25 cellular contexts compared by ENCODE assay signal in the genomic region with DNA sequence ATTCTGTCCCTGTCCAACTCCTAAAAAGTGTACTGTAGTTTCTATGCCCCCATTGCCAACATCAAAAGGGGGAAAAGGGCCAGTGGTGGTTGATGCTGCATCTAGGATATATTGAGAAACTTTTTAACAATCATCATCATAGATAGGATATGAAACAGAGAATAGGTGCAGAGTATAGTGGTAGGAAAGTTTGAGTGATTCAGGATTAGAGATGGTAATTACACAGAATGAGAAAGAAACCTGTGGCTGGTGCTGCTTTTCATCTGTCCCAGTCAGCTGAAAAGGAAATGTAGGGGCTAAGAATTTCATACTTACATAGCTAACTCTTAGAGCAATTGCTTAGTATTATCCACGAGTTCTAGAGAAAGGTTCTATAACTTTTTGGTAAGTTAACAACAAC.
A peak's percentile ranks its signal among the peaks of the same experiment; 100 is the strongest.
DNase-seq lines count a peak whose midpoint lies in the region; ATAC-seq and TF ChIP-seq lines count a peak whose summit lies in the region.
"Had no signal": no experiment of that assay in that cellular context is flagged by ENCODE, and none has a peak within 500 bp of the region (broad histone marks: within the 10 kb centered on the region; RNA-seq: fewer than 3 reads in every experiment).

No MANE protein-coding gene starts in this region.

- no peaks in the 10 kb centered on the region for H3K79me2 ChIP-seq in H9 (ENCODE audit: insufficient read depth, low read length)

- H3K56ac ChIP-seq in H9 (ENCODE audit: insufficient read length, low read depth, low read length) = no peak overlapping the region

- no peak overlapping the region for H4K5ac ChIP-seq in H9 (ENCODE audit: insufficient read length, low read depth, low read length)

- H3K23me2 ChIP-seq in H9 (ENCODE audit: insufficient read length, low read depth, low read length, poor library complexity, severe bottlenecking) = no peaks in the 10 kb centered on the region

- no peak for DNase-seq in activated T-cell treated with anti-CD3 and anti-CD28 coated beads, Interleukin-2, amount 50 U/mL, for 4 hours
- no peak for DNase-seq in activated T-cell treated with anti-CD3 and anti-CD28 coated beads, Interleukin-2, amount 50 U/mL, for 1 hour
- DNase-seq in stimulated activated naive B cell treated with anti-CD40 and anti-IgM and Interleukin-4, amounts not matched to agents 10 μg/mL and 1 μg/mL and 100 μg/mL, for 72 hours = no peak
- DNase-seq in H9 = no peak
- no peak for DNase-seq in MG63
- DNase-seq in DMS 273 treated with DMSO at 0.1 percent for 48 hours (lab: John Stamatoyannopoulos, UW) = no peak
- DNase-seq: C1 segment of cervical spinal cord; cerebellar nuclear complex; erythroblast; immature natural killer cell; left lung; NCI-H1436; NCI-H2171; ovary; right cardiac atrium; stimulated activated CD4-positive, alpha-beta T cell treated with anti-CD3 and anti-CD28 coated beads, Interleukin-12 subunit alpha, Interleukin-12 subunit beta, amount 100 ng/mL, for 4 hours; T-helper 9 cell had no signal

- ATAC-seq in activated T-cell treated with anti-CD3 and anti-CD28 coated beads, Interleukin-2, amount 50 U/mL, for 4 hours = peak; percentile 89 to 94
- ATAC-seq in GM21367 (IDR thresholded peaks at IDR 0.05; ENCODE audit: unreplicated experiment) = peak; percentile 57
- ATAC-seq in HG03039 (IDR thresholded peaks at IDR 0.05; ENCODE audit: unreplicated experiment) = peak; percentile 73
- peak; percentile 64 to 87 for ATAC-seq in stimulated activated naive B cell treated with anti-CD40 and anti-IgM and Interleukin-4, amounts not matched to agents 10 μg/mL and 1 μg/mL and 100 μg/mL, for 72 hours (replicated peaks)
- ATAC-seq: foreskin keratinocyte; left lung; natural killer cell treated with Interleukin-12 subunit alpha and Interleukin-12 subunit beta and Interleukin-15 and Interleukin-18, amount 100 ng/mL, for 72 hours; right cardiac atrium; SK-N-SH treated with all-trans-retinoic acid at 6 μM for 48 hours had no signal

- no peak overlapping the region for H3K9ac ChIP-seq in H9 (ENCODE audit: extremely low read depth, insufficient read length, low read length)

- H3K23ac ChIP-seq in H9 (ENCODE audit: insufficient read length, low read depth, low read length) = no peak overlapping the region

- no peaks in the 10 kb centered on the region for H3K9me3 ChIP-seq in H9 (ENCODE audit: control insufficient read depth, low read depth, low read length)
- no peaks in the 10 kb centered on the region for H3K9me3 ChIP-seq in MG63
- H3K9me3 ChIP-seq: left lung, ovary, thoracic aorta had no signal

- H2BK15ac ChIP-seq in H9 (ENCODE audit: low read depth, low read length) = no peak overlapping the region

- H3K9me3 Mint-ChIP-seq in activated T-cell treated with anti-CD3 and anti-CD28 coated beads, Interleukin-2, amount 50 U/mL, for 4 hours = peaks cover 4% of the 10 kb centered on the region
- H3K9me3 Mint-ChIP-seq in stimulated activated naive B cell treated with anti-CD40 and anti-IgM and Interleukin-4, amounts not matched to agents 10 μg/mL and 1 μg/mL and 100 μg/mL, for 72 hours = peaks cover 0 to 3% of the 10 kb centered on the region in 2 donors
- H3K9me3 Mint-ChIP-seq in H9 = no peaks in the 10 kb centered on the region
- H3K9me3 Mint-ChIP-seq: activated naive CD4-positive, alpha-beta T cell treated with anti-CD3 and anti-CD28 coated beads, Interleukin-2, amount 50 U/mL, for 24 hours; mesothelial cell of epicardium; natural killer cell treated with Interleukin-12 subunit alpha and Interleukin-12 subunit beta and Interleukin-15 and Interleukin-18, amount 100 ng/mL, for 72 hours had no signal

- no peak overlapping the region for H3K18ac ChIP-seq in H9 (ENCODE audit: insufficient read length, low read depth, low read length)

- H3K36me3 Mint-ChIP-seq in activated T-cell treated with anti-CD3 and anti-CD28 coated beads, Interleukin-2, amount 50 U/mL, for 4 hours (ENCODE audit: insufficient read depth) = no peaks in the 10 kb centered on the region
- H3K36me3 Mint-ChIP-seq in stimulated activated naive B cell treated with anti-CD40 and anti-IgM and Interleukin-4, amounts not matched to agents 10 μg/mL and 1 μg/mL and 100 μg/mL, for 72 hours = peaks cover 7 to 16% of the 10 kb centered on the region in 2 donors
- no peaks in the 10 kb centered on the region for H3K36me3 Mint-ChIP-seq in H9 (ENCODE audit: insufficient read depth in 1 of 3, low read depth in 3 of 3)
- H3K36me3 Mint-ChIP-seq: immature natural killer cell; mesothelial cell of epicardium; natural killer cell treated with Interleukin-12 subunit alpha and Interleukin-12 subunit beta and Interleukin-15 and Interleukin-18, amount 100 ng/mL, for 72 hours had no signal

- H3K4ac ChIP-seq in H9 (ENCODE audit: low read depth, low read length) = no peak overlapping the region

- no peak overlapping the region for H3K4me2 ChIP-seq in H9 (ENCODE audit: insufficient read depth, insufficient read length, low read length)

- no peaks in the 10 kb centered on the region for H3K36me3 ChIP-seq in MG63
- H3K36me3 ChIP-seq: left lung, ovary, thoracic aorta had no signal

- no peak overlapping the region for H3K14ac ChIP-seq in H9 (ENCODE audit: insufficient read depth, low read length)

- no peak overlapping the region for H3K4me3 Mint-ChIP-seq in activated T-cell treated with anti-CD3 and anti-CD28 coated beads, Interleukin-2, amount 50 U/mL, for 4 hours
- no peak overlapping the region for H3K4me3 Mint-ChIP-seq in stimulated activated naive B cell treated with anti-CD40 and anti-IgM and Interleukin-4, amounts not matched to agents 10 μg/mL and 1 μg/mL and 100 μg/mL, for 72 hours
- no peak overlapping the region for H3K4me3 Mint-ChIP-seq in H9
- H3K4me3 Mint-ChIP-seq: activated naive CD4-positive, alpha-beta T cell treated with anti-CD3 and anti-CD28 coated beads, Interleukin-2, amount 50 U/mL, for 24 hours; immature natural killer cell; mesothelial cell of epicardium; natural killer cell treated with Interleukin-12 subunit alpha and Interleukin-12 subunit beta and Interleukin-15 and Interleukin-18, amount 100 ng/mL, for 72 hours had no signal

- no peak overlapping the region for H4K91ac ChIP-seq in H9 (ENCODE audit: insufficient read length, low read depth, low read length)

- no peak overlapping the region for H2BK120ac ChIP-seq in H9 (ENCODE audit: low read depth, low read length, poor library complexity, severe bottlenecking)

- no peak overlapping the region for H2AFZ ChIP-seq in H9 (ENCODE audit: low read length)

- H4K20me1 ChIP-seq in H9 (ENCODE audit: control insufficient read depth, insufficient read depth, insufficient read length) = no peaks in the 10 kb centered on the region

- no peaks in the 10 kb centered on the region for H3K4me1 ChIP-seq in H9 (ENCODE audit: insufficient read depth, low read length)
- H3K4me1 ChIP-seq: foreskin keratinocyte had no signal

- H2BK20ac ChIP-seq in H9 (ENCODE audit: low read depth, low read length, poor library complexity, severe bottlenecking) = no peak overlapping the region

- no peak overlapping the region for H3K27ac Mint-ChIP-seq in stimulated activated naive B cell treated with anti-CD40 and anti-IgM and Interleukin-4, amounts not matched to agents 10 μg/mL and 1 μg/mL and 100 μg/mL, for 72 hours
- no peak overlapping the region for H3K27ac Mint-ChIP-seq in H9
- H3K27ac Mint-ChIP-seq: activated naive CD4-positive, alpha-beta T cell treated with anti-CD3 and anti-CD28 coated beads, Interleukin-2, amount 50 U/mL, for 24 hours; immature natural killer cell; mesothelial cell of epicardium; natural killer cell treated with Interleukin-12 subunit alpha and Interleukin-12 subunit beta and Interleukin-15 and Interleukin-18, amount 100 ng/mL, for 72 hours had no signal

- WGBS in H9 (ENCODE audit: extremely low coverage, insufficient read length, low lambda C conversion rate) = no CpG with 5 or more reads among the region's 1 CpG

- TF ChIP-seq CTCF in H9 (conservative IDR thresholded peaks at IDR 0.05) = no peak

- peaks cover 6% of the 10 kb centered on the region for H3K4me1 Mint-ChIP-seq in activated T-cell treated with anti-CD3 and anti-CD28 coated beads, Interleukin-2, amount 50 U/mL, for 4 hours (ENCODE audit: low read depth)
- H3K4me1 Mint-ChIP-seq in stimulated activated naive B cell treated with anti-CD40 and anti-IgM and Interleukin-4, amounts not matched to agents 10 μg/mL and 1 μg/mL and 100 μg/mL, for 72 hours = peaks cover 4 to 7% of the 10 kb centered on the region in 2 donors
- H3K4me1 Mint-ChIP-seq in H9 = no peaks in the 10 kb centered on the region
- H3K4me1 Mint-ChIP-seq: immature natural killer cell, mesothelial cell of epicardium had no signal

- H3K27me3 Mint-ChIP-seq in activated T-cell treated with anti-CD3 and anti-CD28 coated beads, Interleukin-2, amount 50 U/mL, for 4 hours (ENCODE audit: low read depth) = peaks cover 2% of the 10 kb centered on the region
- H3K27me3 Mint-ChIP-seq in stimulated activated naive B cell treated with anti-CD40 and anti-IgM and Interleukin-4, amounts not matched to agents 10 μg/mL and 1 μg/mL and 100 μg/mL, for 72 hours = peaks cover 0 to 4% of the 10 kb centered on the region in 2 donors
- no peaks in the 10 kb centered on the region; the same call in 1 of the 2 replicates for H3K27me3 Mint-ChIP-seq in H9 (ENCODE audit: low read depth)
- H3K27me3 Mint-ChIP-seq: activated naive CD4-positive, alpha-beta T cell treated with anti-CD3 and anti-CD28 coated beads, Interleukin-2, amount 50 U/mL, for 24 hours had no signal

- no peak overlapping the region for H2BK5ac ChIP-seq in H9 (ENCODE audit: insufficient read length, low read length)

- no peak overlapping the region for H3K4me3 ChIP-seq in MG63
- H3K4me3 ChIP-seq: left lung, ovary, thoracic aorta had no signal

- H3K27me3 ChIP-seq in H9 (ENCODE audit: insufficient read depth, low read length) (no peaks in the 10 kb centered on the region), MG63 (no peaks in the 10 kb centered on the region)
- H3K27me3 ChIP-seq: foreskin keratinocyte, left lung, ovary had no signal

- H3K27ac ChIP-seq in H9 (ENCODE audit: insufficient read length, low read depth, low read length) = no peak overlapping the region
- H3K27ac ChIP-seq: foreskin keratinocyte, left lung, ovary, thoracic aorta had no signal

- H3T11ph ChIP-seq in H9 (ENCODE audit: low read length) = no peak overlapping the region

- H4K8ac ChIP-seq in H9 (replicated peaks; ENCODE audit: insufficient read length, low read depth, low read length) = no peak overlapping the region

- no peak overlapping the region for H2BK12ac ChIP-seq in H9 (ENCODE audit: insufficient read length, low read depth, low read length)

- no peaks in the 10 kb centered on the region for H3K79me1 ChIP-seq in H9 (ENCODE audit: insufficient read depth, low read depth, low read length, poor library complexity, severe bottlenecking)

- no peak overlapping the region for H2AK5ac ChIP-seq in H9 (ENCODE audit: insufficient read length, low read length)
